Comparison of ENCODE assay signal across 8 cellular contexts in genomic region chr6:30463651-30464618, GRCh38. TPM values are rescaled to one million over a fixed set of nuclear protein-coding genes. Genes with fewer than 3 reads are reported as not detected.
A peak's percentile ranks its signal among the peaks of the same experiment; 100 is the strongest.
DNase-seq lines count a peak whose midpoint lies in the region; ATAC-seq lines count a peak whose summit lies in the region.

No MANE protein-coding gene starts in this region.

- H3K27ac Mint-ChIP-seq in natural killer cell treated with Interleukin-12 subunit alpha and Interleukin-12 subunit beta and Interleukin-15 and Interleukin-18, amount 100 ng/mL, for 72 hours = no peak overlapping the region

- peaks cover 4% of the 10 kb centered on the region for H3K9me3 Mint-ChIP-seq in natural killer cell treated with Interleukin-12 subunit alpha and Interleukin-12 subunit beta and Interleukin-15 and Interleukin-18, amount 100 ng/mL, for 72 hours

- peaks cover 62 to 94% of the 10 kb centered on the region in 2 donors for H3K27me3 Mint-ChIP-seq in natural killer cell treated with Interleukin-12 subunit alpha and Interleukin-12 subunit beta and Interleukin-15 and Interleukin-18, amount 100 ng/mL, for 72 hours

- DNase-seq in COLO668 (lab: John Stamatoyannopoulos, UW; ENCODE audit: unreplicated experiment) (peak; percentile 30), SW480 (ENCODE audit: low spot score) (peak; percentile 52), astrocyte of the hippocampus (ENCODE audit: low read depth, low spot score) (peak; percentile 68), COLO829 (ENCODE audit: low spot score) (no peak), midbrain (lab: John Stamatoyannopoulos, UW) (no peak), NCI-H146 (lab: John Stamatoyannopoulos, UW) (no peak)
- peak; percentile 89 for DNase-seq in natural killer cell treated with Interleukin-12 subunit alpha and Interleukin-12 subunit beta and Interleukin-15 and Interleukin-18, amount 100 ng/mL, for 72 hours (ENCODE audit: low spot score)

- ATAC-seq in natural killer cell treated with Interleukin-12 subunit alpha and Interleukin-12 subunit beta and Interleukin-15 and Interleukin-18, amount 100 ng/mL, for 72 hours = peak; percentile 89 to 93
- ATAC-seq in HG03460 (IDR thresholded peaks at IDR 0.05; ENCODE audit: unreplicated experiment) = no peak

- peak overlapping the region; percentile 43 for H3K4me3 Mint-ChIP-seq in natural killer cell treated with Interleukin-12 subunit alpha and Interleukin-12 subunit beta and Interleukin-15 and Interleukin-18, amount 100 ng/mL, for 72 hours

- H3K4me1 Mint-ChIP-seq in natural killer cell treated with Interleukin-12 subunit alpha and Interleukin-12 subunit beta and Interleukin-15 and Interleukin-18, amount 100 ng/mL, for 72 hours (ENCODE audit: low read depth in 2 of 2) = peaks cover 31 to 42% of the 10 kb centered on the region in 2 donors

- H3K36me3 Mint-ChIP-seq in natural killer cell treated with Interleukin-12 subunit alpha and Interleukin-12 subunit beta and Interleukin-15 and Interleukin-18, amount 100 ng/mL, for 72 hours = peaks cover 20% of the 10 kb centered on the region

RNA-seq across cellular contexts. Expression of gene HLA-E, which starts 25.4 kb away (rescaled TPM):
- 100 to 1,000 TPM; 355 to 567 TPM for total RNA-seq in natural killer cell treated with Interleukin-12 subunit alpha and Interleukin-12 subunit beta and Interleukin-15 and Interleukin-18, amount 100 ng/mL, for 72 hours

Comparison
In these comparisons a context has a peak if more than half of its experiments do, and no peak if none do; other contexts are left out.
1. DNase-seq: peak in COLO668 (single experiment), SW480 (single experiment), astrocyte of the hippocampus (single experiment) and natural killer cell treated with Interleukin-12 subunit alpha and Interleukin-12 subunit beta and Interleukin-15 and Interleukin-18, amount 100 ng/mL, for 72 hours (single experiment); none in COLO829 (single experiment), midbrain (single experiment) and NCI-H146 (single experiment).